In genomic region chr20:25529295-25529951, GRCh38 we compare ENCODE assay signal across 22 cellular contexts. TPM values are rescaled to one million over a fixed set of nuclear protein-coding genes. Genes with fewer than 3 reads are reported as not detected.
DNase-seq lines count a peak whose midpoint lies in the region; ATAC-seq and TF ChIP-seq lines count a peak whose summit lies in the region.
"Had no signal": no experiment of that assay in that cellular context is flagged by ENCODE, and none has a peak within 500 bp of the region (broad histone marks: within the 10 kb centered on the region; RNA-seq: fewer than 3 reads in every experiment).

No MANE protein-coding gene starts in this region.

- peak overlapping the region; percentile 69 for H3K27ac Mint-ChIP-seq in glutamatergic neuron (ENCODE audit: unreplicated experiment)
- H3K27ac Mint-ChIP-seq: CD8-positive, alpha-beta T cell had no signal

- H3K27me3 ChIP-seq in WERI-Rb-1 (ENCODE audit: insufficient read depth, low read depth, severe bottlenecking) (no peaks in the 10 kb centered on the region), lower lobe of right lung (ENCODE audit: low read depth) (no peaks in the 10 kb centered on the region), H7 (ENCODE audit: control insufficient read depth, insufficient read depth, low read length) (no peaks in the 10 kb centered on the region)
- H3K27me3 ChIP-seq: SJSA1 had no signal

- peaks cover 4% of the 10 kb centered on the region for H3K9me3 Mint-ChIP-seq in glutamatergic neuron (ENCODE audit: unreplicated experiment)

- H3K4me1 ChIP-seq in lower lobe of right lung: no peaks in the 10 kb centered on the region

- H3K9me3 ChIP-seq in WERI-Rb-1 (ENCODE audit: severe bottlenecking): no peaks in the 10 kb centered on the region
- no peaks in the 10 kb centered on the region for H3K9me3 ChIP-seq in lower lobe of right lung
- H3K9me3 ChIP-seq: SJSA1 had no signal

- H3K4me3 ChIP-seq in WERI-Rb-1 (ENCODE audit: low read depth, low read length) (no peak overlapping the region), lower lobe of right lung (no peak overlapping the region), H7 (ENCODE audit: insufficient read depth, low read depth, low read length) (no peak overlapping the region)
- H3K4me3 ChIP-seq: GM12878, SJSA1 had no signal

- DNase-seq in NCI-H526 (lab: John Stamatoyannopoulos, UW) (peak; percentile 48 to 58), WERI-Rb-1 (no peak), glutamatergic neuron (no peak), lower lobe of right lung (no peak), H7 (no peak)
- DNase-seq: ACHN; C1 segment of cervical spinal cord; CD8-positive, alpha-beta T cell; DND-41; KG1; NCI-H1092; NCI-H1436; NCI-H187 treated with DMSO at 0.1 percent for 48 hours; NCI-H2227 treated with DMSO at 0.1 percent for 48 hours; NCI-H510A; NCI-H774; OCI-M1 had no signal

- no peaks in the 10 kb centered on the region for H3K36me3 Mint-ChIP-seq in glutamatergic neuron (ENCODE audit: unreplicated experiment)

- H3K36me3 ChIP-seq in WERI-Rb-1 (peaks cover 22% of the 10 kb centered on the region), lower lobe of right lung (no peaks in the 10 kb centered on the region), H7 (replicated peaks; ENCODE audit: control insufficient read depth, insufficient read depth, low read length) (no peaks in the 10 kb centered on the region; the same call in 1 of the 2 replicates)

- H3K27ac ChIP-seq in WERI-Rb-1 (peak overlapping the region; percentile 16), lower lobe of right lung (no peak overlapping the region)
- H3K27ac ChIP-seq: SJSA1 had no signal

- no peak overlapping the region for H3K4me3 Mint-ChIP-seq in glutamatergic neuron (ENCODE audit: unreplicated experiment)
- H3K4me3 Mint-ChIP-seq: CD8-positive, alpha-beta T cell had no signal

- TF ChIP-seq CTCF in WERI-Rb-1 (IDR thresholded peaks at IDR 0.05; ENCODE audit: low read depth, low read length): no peak
- no peak for TF ChIP-seq CTCF in glutamatergic neuron (IDR thresholded peaks at IDR 0.05; ENCODE audit: partially characterized antibody, unreplicated experiment)
- no peak for TF ChIP-seq CTCF in lower lobe of right lung (IDR thresholded peaks at IDR 0.05)

- peaks cover 3% of the 10 kb centered on the region for H3K27me3 Mint-ChIP-seq in glutamatergic neuron (ENCODE audit: unreplicated experiment)

- peaks cover 38% of the 10 kb centered on the region for H3K4me1 Mint-ChIP-seq in glutamatergic neuron (ENCODE audit: low read depth, unreplicated experiment)

- ATAC-seq in GM21825 (IDR thresholded peaks at IDR 0.05; ENCODE audit: unreplicated experiment): no peak
- no peak for ATAC-seq in lower lobe of right lung
- no peak for ATAC-seq in GM18867 (IDR thresholded peaks at IDR 0.05; ENCODE audit: unreplicated experiment)
- ATAC-seq: CD8-positive, alpha-beta T cell; GM12878; Right ventricle myocardium inferior had no signal

- intact Hi-C loops in lower lobe of right lung (cut with DNase I): no loop called here

RNA-seq across cellular contexts. Expression of gene NINL, which starts 55.9 kb away (rescaled TPM):
- total RNA-seq in glutamatergic neuron (ENCODE audit: unreplicated experiment) (86.8 TPM), lower lobe of right lung (10.7 TPM)
- total RNA-seq in H7 (2014; rRNA removed; shearing (Covaris generic)): 33.7 and 42.6 TPM in 2 replicates

Comparison
In these comparisons a context has a peak if more than half of its experiments do, and no peak if none do; other contexts are left out.
1. DNase-seq: peak in NCI-H526 (2 of 2); none in WERI-Rb-1 (single experiment), glutamatergic neuron (single experiment), lower lobe of right lung (single experiment) and H7 (single experiment).